1 cellular context compared by ENCODE assay signal in genomic region chr2:156334496-156335478, GRCh38.
TF ChIP-seq lines count a peak whose summit lies in the region.

No MANE protein-coding gene starts in this region.

TF ChIP-seq in IMR-90, 13 proteins besides CTCF, POLR2A, EP300 and RAD21 (continued from another document):
- TF ChIP-seq USF2 (IDR thresholded peaks at IDR 0.05; ENCODE audit: low read depth, low read length), result 0 out of 2 replicates have a peak, but pooled peaks have one; percentile 4
- peak; percentile 86 for TF ChIP-seq CHD1 (IDR thresholded peaks at IDR 0.05; ENCODE audit: low read depth, low read length)
- TF ChIP-seq RCOR1 (IDR thresholded peaks at IDR 0.05; ENCODE audit: insufficient replicate concordance, low read length), result no peak
- TF ChIP-seq MXI1 (IDR thresholded peaks at IDR 0.05; ENCODE audit: borderline replicate concordance, low read depth, low read length), result peak; percentile 49; the same call in 1 of the 2 replicates
- no peak for TF ChIP-seq ELK1 (IDR thresholded peaks at IDR 0.05; ENCODE audit: borderline replicate concordance, low read depth, low read length)
- TF ChIP-seq MAZ (IDR thresholded peaks at IDR 0.05; ENCODE audit: borderline replicate concordance, low read depth, low read length), result peak; percentile 88; the same call in 1 of the 2 replicates
- TF ChIP-seq CEBPB (IDR thresholded peaks at IDR 0.05; ENCODE audit: low read depth, low read length), result no peak
- no peak for TF ChIP-seq NFE2L2 (IDR thresholded peaks at IDR 0.05; ENCODE audit: low read depth, low read length)
- TF ChIP-seq SMC3 (IDR thresholded peaks at IDR 0.05; ENCODE audit: low read depth, low read length), result no peak
- peak; percentile 54; the same call in 1 of the 2 replicates for TF ChIP-seq FOS (IDR thresholded peaks at IDR 0.05; ENCODE audit: low read depth, low read length)
TF ChIP-seq in IMR-90: peak in this region for 6.
